Comparison of ENCODE assay signal across 2 cellular contexts in genomic region chr17:38704645-38705522, GRCh38.
TF ChIP-seq lines count a peak whose summit lies in the region.

MLLT6 (plus strand) TSS chr17:38705273; CDS start chr17:38705633, 360 bp downstream.

TF ChIP-seq in HEK293, 187 proteins besides CTCF, POLR2A, EP300 and RAD21 (continued from another document and continues in another):
- TF ChIP-seq ATF2 (tag by site-specific recombination; IDR thresholded peaks at IDR 0.05; ENCODE audit: low read depth) = no peak
- peak; percentile 36; the same call in 1 of the 2 replicates for TF ChIP-seq IKZF3 (tag by site-specific recombination; IDR thresholded peaks at IDR 0.05)
- TF ChIP-seq ZNF449 (tag by site-specific recombination; IDR thresholded peaks at IDR 0.05) = no peak
- TF ChIP-seq ZNF654 (tag by site-specific recombination; IDR thresholded peaks at IDR 0.05; ENCODE audit: low read depth) = no peak
- no peak for TF ChIP-seq TSHZ1 (tag by site-specific recombination; IDR thresholded peaks at IDR 0.05; ENCODE audit: borderline replicate concordance)
- TF ChIP-seq ZNF433 (tag by site-specific recombination; IDR thresholded peaks at IDR 0.05; ENCODE audit: low read depth) = no peak
- TF ChIP-seq PRDM1 (tag by site-specific recombination; IDR thresholded peaks at IDR 0.05) = no peak
- TF ChIP-seq SP2 (tag by site-specific recombination; IDR thresholded peaks at IDR 0.05) = no peak
- TF ChIP-seq ZNF76 (tag by site-specific recombination; IDR thresholded peaks at IDR 0.05; ENCODE audit: borderline replicate concordance, low read depth) = no peak
- no peak for TF ChIP-seq BCL11B (tag by site-specific recombination; IDR thresholded peaks at IDR 0.05; ENCODE audit: low read depth)
- peak; percentile 68 for TF ChIP-seq PATZ1 (tag by site-specific recombination; IDR thresholded peaks at IDR 0.05)
- no peak for TF ChIP-seq ZNF600 (tag by site-specific recombination; IDR thresholded peaks at IDR 0.05)
- TF ChIP-seq ZNF24 (tag by site-specific recombination; IDR thresholded peaks at IDR 0.05) = 0 out of 2 replicates have a peak, but pooled peaks have one; percentile 36

TF ChIP-seq in HepG2, 621 proteins besides CTCF, POLR2A, EP300 and RAD21 (continued from another document and continues in another):
- no peak for TF ChIP-seq ZNF501 (CRISPR knock-in tag; IDR thresholded peaks at IDR 0.05)
- no peak for TF ChIP-seq REXO4 (CRISPR knock-in tag; IDR thresholded peaks at IDR 0.05; ENCODE audit: borderline replicate concordance)
- TF ChIP-seq ZZZ3 (CRISPR knock-in tag; IDR thresholded peaks at IDR 0.05; ENCODE audit: borderline replicate concordance) = no peak
- no peak for TF ChIP-seq GZF1 (CRISPR knock-in tag; IDR thresholded peaks at IDR 0.05)
- TF ChIP-seq MIER3 (CRISPR knock-in tag; IDR thresholded peaks at IDR 0.05; ENCODE audit: borderline replicate concordance) = no peak; the same call in 1 of the 2 replicates
- TF ChIP-seq ZMYM4 (CRISPR knock-in tag; IDR thresholded peaks at IDR 0.05) = no peak
- no peak for TF ChIP-seq ZNF230 (CRISPR knock-in tag; IDR thresholded peaks at IDR 0.05)
- no peak for TF ChIP-seq ZNF644 (CRISPR knock-in tag; IDR thresholded peaks at IDR 0.05; ENCODE audit: low read depth)
- TF ChIP-seq IKZF1 (IDR thresholded peaks at IDR 0.05) = no peak
- no peak for TF ChIP-seq ZNF564 (CRISPR knock-in tag; IDR thresholded peaks at IDR 0.05)
- TF ChIP-seq GTF2F1 (IDR thresholded peaks at IDR 0.05; ENCODE audit: low read length) = no peak
- peak; percentile 47 for TF ChIP-seq MAX (IDR thresholded peaks at IDR 0.05)
- TF ChIP-seq KIAA2018 (CRISPR knock-in tag; IDR thresholded peaks at IDR 0.05; ENCODE audit: borderline replicate concordance) = no peak
- TF ChIP-seq MTF1 (CRISPR knock-in tag; IDR thresholded peaks at IDR 0.05) = no peak
- TF ChIP-seq TBX2 (CRISPR knock-in tag; IDR thresholded peaks at IDR 0.05; ENCODE audit: borderline replicate concordance) = no peak
- TF ChIP-seq ZNF737 (CRISPR knock-in tag; IDR thresholded peaks at IDR 0.05; ENCODE audit: borderline replicate concordance) = no peak
- no peak for TF ChIP-seq ZNF234 (CRISPR knock-in tag; conservative IDR thresholded peaks at IDR 0.05)
- TF ChIP-seq ZFP90 (CRISPR knock-in tag; IDR thresholded peaks at IDR 0.05; ENCODE audit: borderline replicate concordance) = no peak; the same call in 1 of the 2 replicates
- TF ChIP-seq ELF4 (CRISPR knock-in tag; IDR thresholded peaks at IDR 0.05; ENCODE audit: borderline replicate concordance) = no peak
- TF ChIP-seq SIX4 (CRISPR knock-in tag; IDR thresholded peaks at IDR 0.05) = no peak
- 0 out of 2 replicates have a peak, but pooled peaks have one; percentile 32 for TF ChIP-seq ZHX1 (CRISPR knock-in tag; IDR thresholded peaks at IDR 0.05; ENCODE audit: low read depth)
- no peak for TF ChIP-seq ZNF496 (CRISPR knock-in tag; IDR thresholded peaks at IDR 0.05; ENCODE audit: insufficient replicate concordance)
- TF ChIP-seq ZNF160 (CRISPR knock-in tag; IDR thresholded peaks at IDR 0.05) = no peak; the same call in 1 of the 2 replicates
- no peak for TF ChIP-seq DDIT3 (CRISPR knock-in tag; IDR thresholded peaks at IDR 0.05)
- TF ChIP-seq SNAPC5 (CRISPR knock-in tag; IDR thresholded peaks at IDR 0.05; ENCODE audit: borderline replicate concordance) = no peak
- TF ChIP-seq HNRNPUL1 (IDR thresholded peaks at IDR 0.05; ENCODE audit: low read depth, low read length) = no peak
- TF ChIP-seq THYN1 (CRISPR knock-in tag; IDR thresholded peaks at IDR 0.05; ENCODE audit: borderline replicate concordance, low read depth) = 0 out of 2 replicates have a peak, but pooled peaks have one; percentile 0
- TF ChIP-seq RFXAP (CRISPR knock-in tag; IDR thresholded peaks at IDR 0.05; ENCODE audit: borderline replicate concordance) = no peak
- TF ChIP-seq ZFP82 (CRISPR knock-in tag; IDR thresholded peaks at IDR 0.05; ENCODE audit: borderline replicate concordance) = peak; percentile 10; the same call in 1 of the 2 replicates
- TF ChIP-seq TRIM22 (IDR thresholded peaks at IDR 0.05) = no peak
- peak; percentile 46; the same call in 1 of the 2 replicates for TF ChIP-seq ZNF143 (CRISPR knock-in tag; IDR thresholded peaks at IDR 0.05)
- no peak for TF ChIP-seq HMG20A (CRISPR knock-in tag; IDR thresholded peaks at IDR 0.05; ENCODE audit: borderline replicate concordance)
- no peak for TF ChIP-seq ZNF710 (CRISPR knock-in tag; IDR thresholded peaks at IDR 0.05; ENCODE audit: borderline replicate concordance)
- TF ChIP-seq MIXL1 (CRISPR knock-in tag; IDR thresholded peaks at IDR 0.05) = peak; percentile 10; the same call in 1 of the 2 replicates
- no peak for TF ChIP-seq BATF2 (CRISPR knock-in tag; IDR thresholded peaks at IDR 0.05)
